Comparison of ENCODE assay signal across 8 cellular contexts in genomic region chr1:8025061-8025670, GRCh38. TPM values are rescaled to one million over a fixed set of nuclear protein-coding genes. Genes with fewer than 3 reads are reported as not detected.
DNase-seq lines count a peak whose midpoint lies in the region; ATAC-seq, FAIRE-seq and TF ChIP-seq lines count a peak whose summit lies in the region.

No MANE protein-coding gene starts in this region.

- H3K9ac ChIP-seq in astrocyte (ENCODE audit: low read length) = peak overlapping the region; percentile 95

- DNase-seq in cardiac muscle cell (ENCODE audit: low read depth in 1 of 2, low spot score in 1 of 2) = peak; percentile 13 to 30
- no peak for DNase-seq in left cardiac atrium
- DNase-seq in astrocyte (ENCODE audit: low read depth) = no peak
- DNase-seq in testis = no peak

- H3K4me3 Mint-ChIP-seq in astrocyte (ENCODE audit: unreplicated experiment) = peak overlapping the region; percentile 96

- H3K36me3 ChIP-seq in cardiac muscle cell (no peaks in the 10 kb centered on the region), astrocyte (ENCODE audit: insufficient read depth, low read length) (no peaks in the 10 kb centered on the region), testis (ENCODE audit: low read depth, missing control alignments) (no peaks in the 10 kb centered on the region)

- peaks cover 4% of the 10 kb centered on the region for H3K36me3 Mint-ChIP-seq in astrocyte (ENCODE audit: low read depth, unreplicated experiment)

- FAIRE-seq in astrocyte (lab: Jason Lieb, UNC) = no peak

- intact Hi-C loops in left cardiac atrium (cut with DNase I) = no loop called here
- intact Hi-C loops in testis (cut with DNase I; ENCODE audit: low total_unique reads) = loop anchor here (10.0 kb wide), 1 partner anchor 290 kb away; the partner anchor contains the start of gene SLC45A1

- peaks cover 53% of the 10 kb centered on the region for H4K20me1 ChIP-seq in astrocyte (ENCODE audit: insufficient read depth, low read length)

- no peak for TF ChIP-seq POLR2A in testis (IDR thresholded peaks at IDR 0.05)

- H3K4me1 Mint-ChIP-seq in astrocyte (ENCODE audit: low read depth, unreplicated experiment) = peaks cover 50% of the 10 kb centered on the region

- H3K4me3 ChIP-seq in cardiac muscle cell (peak overlapping the region; percentile 93), astrocyte (ENCODE audit: insufficient read depth, low read depth, low read length) (peak overlapping the region; percentile 98), testis (peak overlapping the region; percentile 85 to 91)

- H3K4me1 ChIP-seq in cardiac muscle cell (ENCODE audit: low read depth) = no peaks in the 10 kb centered on the region
- H3K4me1 ChIP-seq in astrocyte (ENCODE audit: insufficient read depth, low read length) = peaks cover 62% of the 10 kb centered on the region
- H3K4me1 ChIP-seq in testis = peaks cover 29% of the 10 kb centered on the region

- no peak for ATAC-seq in left cardiac atrium
- no peak for ATAC-seq in HG02970 (IDR thresholded peaks at IDR 0.05; ENCODE audit: low FRiP score, unreplicated experiment)
- ATAC-seq in HG03439 (IDR thresholded peaks at IDR 0.05; ENCODE audit: unreplicated experiment) = no peak
- ATAC-seq in GM21447 (IDR thresholded peaks at IDR 0.05; ENCODE audit: unreplicated experiment) = no peak

- no peak for TF ChIP-seq CTCF in cardiac muscle cell (IDR thresholded peaks at IDR 0.05; ENCODE audit: low read depth, low read length)
- TF ChIP-seq CTCF in astrocyte (IDR thresholded peaks at IDR 0.05; ENCODE audit: insufficient read depth, low read depth, low read length) = no peak
- TF ChIP-seq CTCF in testis (IDR thresholded peaks at IDR 0.05) = no peak

- H3K9me3 ChIP-seq in cardiac muscle cell (ENCODE audit: low read depth) (no peaks in the 10 kb centered on the region), astrocyte (ENCODE audit: insufficient read depth, low read depth, low read length) (no peaks in the 10 kb centered on the region), testis (no peaks in the 10 kb centered on the region)

- WGBS in testis, 2 donors = 3 to 5% methylated on average over 19 of the region's 19 CpGs

- H3K27ac Mint-ChIP-seq in astrocyte (ENCODE audit: unreplicated experiment) = peak overlapping the region; percentile 98

- peaks cover 68% of the 10 kb centered on the region for H3K79me2 ChIP-seq in astrocyte (ENCODE audit: insufficient read depth, low read length)

- H2AFZ ChIP-seq in astrocyte (ENCODE audit: low read depth, low read length) = no peak overlapping the region

- H3K27ac ChIP-seq in cardiac muscle cell = peak overlapping the region; percentile 91
- peak overlapping the region; percentile 68 for H3K27ac ChIP-seq in astrocyte (ENCODE audit: low read depth, low read length)
- H3K27ac ChIP-seq in layer of hippocampus (ENCODE audit: low read depth, low read length) = peak overlapping the region; percentile 84
- peak overlapping the region; percentile 89 to 91 for H3K27ac ChIP-seq in testis

- H3K4me2 ChIP-seq in astrocyte (ENCODE audit: low read length) = peak overlapping the region; percentile 83

- H3K27me3 ChIP-seq in cardiac muscle cell = no peaks in the 10 kb centered on the region
- H3K27me3 ChIP-seq in astrocyte (ENCODE audit: insufficient read depth, low read length) = no peaks in the 10 kb centered on the region
- H3K27me3 ChIP-seq in layer of hippocampus (ENCODE audit: control insufficient read depth, insufficient read depth, low read length) = no peaks in the 10 kb centered on the region
- H3K27me3 ChIP-seq in testis = no peaks in the 10 kb centered on the region

- H3K9me3 Mint-ChIP-seq in astrocyte (ENCODE audit: unreplicated experiment) = no peaks in the 10 kb centered on the region

- no peaks in the 10 kb centered on the region for H3K27me3 Mint-ChIP-seq in astrocyte (ENCODE audit: low read depth, unreplicated experiment)

RNA-seq across cellular contexts. Expression of gene ERRFI1, which starts 0.9 kb away (rescaled TPM):
- total RNA-seq in cardiac muscle cell (8.6 and 9.7 TPM in 2 replicates), left cardiac atrium (10 to 100 TPM; 17.0 to 19.0 TPM), astrocyte (81.5 and 119 TPM in 2 replicates), testis (10 to 100 TPM; 43.3 to 47.9 TPM)
- polyA plus RNA-seq in cardiac muscle cell (7.1 and 8.3 TPM in 2 replicates), testis (ENCODE audit: insufficient read depth, low read depth, low replicate concordance) (27.3 TPM)

Comparison
In these comparisons a context has a peak if more than half of its experiments do, and no peak if none do; other contexts are left out.
1. DNase-seq: peak in cardiac muscle cell (2 of 2); none in left cardiac atrium (single experiment), astrocyte (single experiment) and testis (single experiment).
2. Peak in every context shown above with its lines, with median percentiles within 50 percentile points of each other: H3K27ac ChIP-seq and H3K4me3 ChIP-seq.